1 cellular context compared by ENCODE assay signal in genomic region chr4:1348014-1348513, GRCh38.
TF ChIP-seq lines count a peak whose summit lies in the region.

No MANE protein-coding gene starts in this region.

TF ChIP-seq in K562, 482 proteins besides CTCF, POLR2A, EP300 and RAD21:
- TF ChIP-seq HNRNPUL1 (IDR thresholded peaks at IDR 0.05; ENCODE audit: low read length): no peak
- TF ChIP-seq, protein P1, sequence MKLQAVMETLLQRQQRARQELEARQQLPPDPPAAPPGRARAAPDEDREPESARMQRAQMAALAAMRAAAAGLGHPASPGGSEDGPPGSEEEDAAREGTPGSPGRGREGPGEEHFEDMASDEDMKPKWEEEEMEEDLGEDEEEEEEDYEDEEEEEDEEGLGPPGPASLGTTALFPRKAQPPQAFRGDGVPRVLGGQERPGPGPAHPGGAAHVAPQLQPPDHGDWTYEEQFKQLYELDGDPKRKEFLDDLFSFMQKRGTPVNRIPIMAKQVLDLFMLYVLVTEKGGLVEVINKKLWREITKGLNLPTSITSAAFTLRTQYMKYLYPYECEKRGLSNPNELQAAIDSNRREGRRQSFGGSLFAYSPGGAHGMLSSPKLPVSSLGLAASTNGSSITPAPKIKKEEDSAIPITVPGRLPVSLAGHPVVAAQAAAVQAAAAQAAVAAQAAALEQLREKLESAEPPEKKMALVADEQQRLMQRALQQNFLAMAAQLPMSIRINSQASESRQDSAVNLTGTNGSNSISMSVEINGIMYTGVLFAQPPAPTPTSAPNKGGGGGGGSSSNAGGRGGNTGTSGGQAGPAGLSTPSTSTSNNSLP (IDR thresholded peaks at IDR 0.05; ENCODE audit: borderline replicate concordance, low read depth, low read length): no peak
